21 cellular contexts compared by ENCODE assay signal in the genomic region with DNA sequence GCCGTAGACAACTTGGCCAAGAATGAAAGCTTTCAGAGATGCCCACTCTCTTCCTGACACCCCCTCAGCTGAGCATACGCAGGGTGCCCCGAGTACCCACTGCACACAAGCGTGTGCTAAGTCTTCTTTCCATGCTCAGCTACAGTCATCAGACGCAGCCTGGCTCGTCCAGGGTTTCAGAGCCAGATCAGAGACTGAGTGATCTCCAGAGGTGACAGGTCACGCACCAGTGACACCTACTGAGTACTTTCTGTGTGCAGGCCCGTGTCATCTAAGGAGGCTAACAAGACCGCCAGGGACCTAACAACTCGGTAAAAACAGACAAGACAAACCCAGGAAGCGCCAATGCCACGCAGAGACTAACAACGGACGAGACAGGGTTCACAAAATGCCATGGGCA. TPM values are rescaled to one million over a fixed set of nuclear protein-coding genes. Genes with fewer than 3 reads are reported as not detected.
A peak's percentile ranks its signal among the peaks of the same experiment; 100 is the strongest.
DNase-seq lines count a peak whose midpoint lies in the region; ATAC-seq and TF ChIP-seq lines count a peak whose summit lies in the region.
"Had no signal": no experiment of that assay in that cellular context is flagged by ENCODE, and none has a peak within 500 bp of the region (broad histone marks: within the 10 kb centered on the region; RNA-seq: fewer than 3 reads in every experiment).

No MANE protein-coding gene starts in this region.

- H3K9me3 Mint-ChIP-seq in activated B cell treated with CpG ODN at 0.5 μM for 24 hours: no peaks in the 10 kb centered on the region
- no peaks in the 10 kb centered on the region for H3K9me3 Mint-ChIP-seq in stimulated activated naive B cell treated with anti-CD40 and anti-IgM and Interleukin-4, amounts not matched to agents 10 μg/mL and 1 μg/mL and 100 μg/mL, for 72 hours
- no peaks in the 10 kb centered on the region for H3K9me3 Mint-ChIP-seq in activated CD8-positive, alpha-beta T cell treated with anti-CD3 and anti-CD28 coated beads for 36 hours
- H3K9me3 Mint-ChIP-seq: central memory CD8-positive, alpha-beta T cell had no signal

- H3K4me3 ChIP-seq in gastrocnemius medialis: no peak overlapping the region
- H3K4me3 ChIP-seq: esophagus muscularis mucosa, psoas muscle, upper lobe of right lung had no signal

- TF ChIP-seq POLR2A in gastrocnemius medialis (IDR thresholded peaks at IDR 0.05): no peak

- DNase-seq in activated B cell treated with CpG ODN at 0.5 μM for 24 hours (no peak), gastrocnemius medialis (no peak), GDM1 (lab: John Stamatoyannopoulos, UW) (no peak)
- no peak for DNase-seq in stimulated activated naive B cell treated with anti-CD40 and anti-IgM and Interleukin-4, amounts not matched to agents 10 μg/mL and 1 μg/mL and 100 μg/mL, for 72 hours
- no peak for DNase-seq in activated CD8-positive, alpha-beta T cell treated with anti-CD3 and anti-CD28 coated beads for 36 hours
- DNase-seq: activated CD4-positive, alpha-beta T cell treated with anti-CD3 and anti-CD28 coated beads for 48 hours; activated CD8-positive, alpha-beta memory T cell treated with anti-CD3 and anti-CD28 coated beads, Interleukin-2, amount 50 U/mL, for 4 hours; activated gamma-delta T cell; amniotic stem cell; BE2C; Calu3; effector CD4-positive, alpha-beta T cell; NCI-H1092 treated with DMSO at 0.1 percent for 48 hours; psoas muscle; small intestine; stimulated activated CD4-positive, alpha-beta T cell treated with anti-CD3 and anti-CD28 coated beads, Interleukin-4, amount 100 ng/mL, for 1 hour; upper lobe of right lung had no signal

- TF ChIP-seq CTCF in activated B cell treated with CpG ODN at 0.5 μM for 24 hours (IDR thresholded peaks at IDR 0.05) (no peak), gastrocnemius medialis (IDR thresholded peaks at IDR 0.05 in 4 of 5, conservative IDR thresholded peaks at IDR 0.05 in 1 of 5) (no peak)
- no peak for TF ChIP-seq CTCF in activated CD8-positive, alpha-beta T cell treated with anti-CD3 and anti-CD28 coated beads for 36 hours (IDR thresholded peaks at IDR 0.05)

- no peaks in the 10 kb centered on the region for H3K9me3 ChIP-seq in gastrocnemius medialis
- H3K9me3 ChIP-seq: BE2C, esophagus muscularis mucosa, psoas muscle, upper lobe of right lung had no signal

- ATAC-seq in GM18873 (IDR thresholded peaks at IDR 0.05; ENCODE audit: low FRiP score, unreplicated experiment) (peak; percentile 46), HG02938 (IDR thresholded peaks at IDR 0.05; ENCODE audit: unreplicated experiment) (peak; percentile 36), activated B cell treated with CpG ODN at 0.5 μM for 24 hours (ENCODE audit: low read depth) (no peak), gastrocnemius medialis (no peak)
- no peak for ATAC-seq in stimulated activated naive B cell treated with anti-CD40 and anti-IgM and Interleukin-4, amounts not matched to agents 10 μg/mL and 1 μg/mL and 100 μg/mL, for 72 hours (replicated peaks)
- ATAC-seq in activated CD8-positive, alpha-beta T cell treated with anti-CD3 and anti-CD28 coated beads for 36 hours: no peak
- ATAC-seq: psoas muscle had no signal

- peaks cover 31% of the 10 kb centered on the region for H3K36me3 Mint-ChIP-seq in activated B cell treated with CpG ODN at 0.5 μM for 24 hours (ENCODE audit: low read depth)
- H3K36me3 Mint-ChIP-seq in stimulated activated naive B cell treated with anti-CD40 and anti-IgM and Interleukin-4, amounts not matched to agents 10 μg/mL and 1 μg/mL and 100 μg/mL, for 72 hours: peaks cover 6 to 24% of the 10 kb centered on the region in 2 donors
- peaks cover 18% of the 10 kb centered on the region for H3K36me3 Mint-ChIP-seq in activated CD8-positive, alpha-beta T cell treated with anti-CD3 and anti-CD28 coated beads for 36 hours (ENCODE audit: low read depth)

- peaks cover 17% of the 10 kb centered on the region for H3K4me1 Mint-ChIP-seq in activated B cell treated with CpG ODN at 0.5 μM for 24 hours
- H3K4me1 Mint-ChIP-seq in stimulated activated naive B cell treated with anti-CD40 and anti-IgM and Interleukin-4, amounts not matched to agents 10 μg/mL and 1 μg/mL and 100 μg/mL, for 72 hours: peaks cover 7 to 17% of the 10 kb centered on the region in 2 donors
- peaks cover 7% of the 10 kb centered on the region for H3K4me1 Mint-ChIP-seq in activated CD8-positive, alpha-beta T cell treated with anti-CD3 and anti-CD28 coated beads for 36 hours (ENCODE audit: low read depth)

- H3K27ac ChIP-seq in gastrocnemius medialis: no peak overlapping the region
- H3K27ac ChIP-seq: esophagus muscularis mucosa, psoas muscle, upper lobe of right lung had no signal

- POLR2A ChIA-PET in activated B cell treated with CpG ODN at 0.5 μM for 24 hours (lab: Charles Lee): no interaction called here
- POLR2A ChIA-PET in activated CD8-positive, alpha-beta T cell treated with anti-CD3 and anti-CD28 coated beads for 36 hours (lab: Charles Lee): interaction anchor here (1.4 kb wide), 1 partner anchor 12 kb away, joined by 5 read pairs; no protein-coding TSS in a partner anchor

- intact Hi-C loops in activated B cell treated with CpG ODN at 0.5 μM for 24 hours (cut with micrococcal nuclease) (no loop called here), gastrocnemius medialis (cut with DNase I; ENCODE audit: low total_unique reads) (no loop called here)
- intact Hi-C loops in activated CD8-positive, alpha-beta T cell treated with anti-CD3 and anti-CD28 coated beads for 36 hours (cut with micrococcal nuclease): no loop called here

- H3K4me3 Mint-ChIP-seq in activated B cell treated with CpG ODN at 0.5 μM for 24 hours: no peak overlapping the region
- no peak overlapping the region for H3K4me3 Mint-ChIP-seq in stimulated activated naive B cell treated with anti-CD40 and anti-IgM and Interleukin-4, amounts not matched to agents 10 μg/mL and 1 μg/mL and 100 μg/mL, for 72 hours
- H3K4me3 Mint-ChIP-seq in activated CD8-positive, alpha-beta T cell treated with anti-CD3 and anti-CD28 coated beads for 36 hours: no peak overlapping the region
- H3K4me3 Mint-ChIP-seq: central memory CD8-positive, alpha-beta T cell had no signal

- H3K36me3 ChIP-seq in gastrocnemius medialis: no peaks in the 10 kb centered on the region

- CTCF ChIA-PET in activated B cell treated with CpG ODN at 0.5 μM for 24 hours (lab: Charles Lee): no interaction called here
- CTCF ChIA-PET in activated CD8-positive, alpha-beta T cell treated with anti-CD3 and anti-CD28 coated beads for 36 hours (lab: Charles Lee): interaction anchor here (4.9 kb wide), 1 partner anchor 12 kb away, joined by 29 read pairs; no protein-coding TSS in a partner anchor

- in situ Hi-C loops in gastrocnemius medialis (cut with MboI; ENCODE audit: low sequenced_read_pairs in 4 of 4): no loop called here

- no peaks in the 10 kb centered on the region for H3K4me1 ChIP-seq in gastrocnemius medialis
- H3K4me1 ChIP-seq: psoas muscle, upper lobe of right lung had no signal

- no peaks in the 10 kb centered on the region for H3K27me3 Mint-ChIP-seq in activated B cell treated with CpG ODN at 0.5 μM for 24 hours
- no peaks in the 10 kb centered on the region for H3K27me3 Mint-ChIP-seq in stimulated activated naive B cell treated with anti-CD40 and anti-IgM and Interleukin-4, amounts not matched to agents 10 μg/mL and 1 μg/mL and 100 μg/mL, for 72 hours
- no peaks in the 10 kb centered on the region for H3K27me3 Mint-ChIP-seq in activated CD8-positive, alpha-beta T cell treated with anti-CD3 and anti-CD28 coated beads for 36 hours
- H3K27me3 Mint-ChIP-seq: central memory CD8-positive, alpha-beta T cell had no signal

- H3K27me3 ChIP-seq in gastrocnemius medialis: no peaks in the 10 kb centered on the region
- H3K27me3 ChIP-seq: BE2C, esophagus muscularis mucosa, upper lobe of right lung had no signal

- peak overlapping the region; percentile 2 for H3K27ac Mint-ChIP-seq in activated B cell treated with CpG ODN at 0.5 μM for 24 hours
- H3K27ac Mint-ChIP-seq in stimulated activated naive B cell treated with anti-CD40 and anti-IgM and Interleukin-4, amounts not matched to agents 10 μg/mL and 1 μg/mL and 100 μg/mL, for 72 hours: peak overlapping the region; percentile 82
- H3K27ac Mint-ChIP-seq in activated CD8-positive, alpha-beta T cell treated with anti-CD3 and anti-CD28 coated beads for 36 hours: no peak overlapping the region

RNA-seq across cellular contexts. Expression of a gene that starts 25.1 kb away (rescaled TPM):
- total RNA-seq in activated B cell treated with CpG ODN at 0.5 μM for 24 hours (11.0 and 11.4 TPM in 2 replicates), gastrocnemius medialis (10 to 100 TPM in 1 of 4 donors, 1 to 10 TPM in 3; 4.8 to 12.0 (median 9.1) TPM)
- total RNA-seq in activated CD8-positive, alpha-beta T cell treated with anti-CD3 and anti-CD28 coated beads for 36 hours: 10 to 100 TPM; 11.8 to 12.4 TPM

RNA-seq across cellular contexts. Expression of a gene that starts 57.9 kb away (rescaled TPM):
- total RNA-seq in activated B cell treated with CpG ODN at 0.5 μM for 24 hours (748 and 757 TPM in 2 replicates), gastrocnemius medialis (100 to 1,000 TPM; 125 to 299 (median 197) TPM)
- 1,000 to 10,000 TPM; 2,177 to 2,247 TPM for total RNA-seq in activated CD8-positive, alpha-beta T cell treated with anti-CD3 and anti-CD28 coated beads for 36 hours

Comparison
In these comparisons a context has a peak if more than half of its experiments do, and no peak if none do; other contexts are left out.
1. ATAC-seq: peak in GM18873 (single experiment) and HG02938 (single experiment); none in activated B cell treated with CpG ODN at 0.5 μM for 24 hours (single experiment), stimulated activated naive B cell treated with anti-CD40 and anti-IgM and Interleukin-4, amounts not matched to agents 10 μg/mL and 1 μg/mL and 100 μg/mL, for 72 hours (0 of 2), gastrocnemius medialis (0 of 2) and activated CD8-positive, alpha-beta T cell treated with anti-CD3 and anti-CD28 coated beads for 36 hours (single experiment).